Comparison of ENCODE assay signal across 8 cellular contexts in the genomic region with DNA sequence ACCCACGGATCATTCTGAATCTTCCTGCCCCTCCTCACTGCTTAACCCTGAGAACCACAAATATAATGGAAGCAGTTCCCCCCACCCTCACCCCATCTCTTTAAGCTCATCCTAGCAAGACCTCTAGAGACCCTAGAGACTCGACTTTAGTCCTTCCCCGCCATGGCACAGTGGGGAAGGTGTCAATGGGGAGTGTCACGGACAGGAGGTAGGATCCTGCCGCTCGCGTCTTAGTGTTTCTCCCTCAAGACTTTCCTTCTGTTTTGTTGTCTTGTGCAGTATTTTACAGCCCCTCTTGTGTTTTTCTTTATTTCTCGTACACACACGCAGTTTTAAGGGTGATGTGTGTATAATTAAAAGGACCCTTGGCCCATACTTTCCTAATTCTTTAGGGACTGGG. TPM values are rescaled to one million over a fixed set of nuclear protein-coding genes. Genes with fewer than 3 reads are reported as not detected.
A peak's percentile ranks its signal among the peaks of the same experiment; 100 is the strongest.
DNase-seq lines count a peak whose midpoint lies in the region; ATAC-seq and TF ChIP-seq lines count a peak whose summit lies in the region.

No MANE protein-coding gene starts in this region.

- H3K4me1 ChIP-seq in DND-41 (ENCODE audit: insufficient read depth, low read length) (peaks cover 23% of the 10 kb centered on the region), SJCRH30 (0 out of 2 replicates have a peak, but pooled peaks cover 5% of the 10 kb centered on the region), esophagus muscularis mucosa (peaks cover 17 to 37% (median 32%) of the 10 kb centered on the region in 4 donors)

- H3K36me3 ChIP-seq in DND-41 (ENCODE audit: insufficient read depth, low read length) (peaks cover 49% of the 10 kb centered on the region), SJCRH30 (peaks cover 3% of the 10 kb centered on the region; the same call in 1 of the 2 replicates), esophagus muscularis mucosa (peaks cover 11 to 58% (median 47%) of the 10 kb centered on the region in 4 donors)

- no peak for ATAC-seq in DND-41 (ENCODE audit: insufficient read depth, low read depth)

- no peak for TF ChIP-seq EP300 in esophagus muscularis mucosa (IDR thresholded peaks at IDR 0.05)

- H3K4me3 ChIP-seq in DND-41 (ENCODE audit: low read depth in 1 of 2, low read length in 2 of 2) (peak overlapping the region; percentile 59 to 75; a peak in 3 of 4 replicates), SJCRH30 (peak overlapping the region; percentile 75), esophagus muscularis mucosa (peak overlapping the region; percentile 63 to 79 (median 64))

- TF ChIP-seq POLR2A in esophagus muscularis mucosa (IDR thresholded peaks at IDR 0.05; ENCODE audit: low read depth): no peak

- 81% methylated on average over 9 of the region's 9 CpGs for WGBS in esophagus muscularis mucosa

- no peaks in the 10 kb centered on the region for H4K20me1 ChIP-seq in DND-41 (ENCODE audit: insufficient read depth, low read length)

- H3K27ac ChIP-seq in DND-41 (ENCODE audit: low read length): peak overlapping the region; percentile 99
- peak overlapping the region; percentile 95 for H3K27ac ChIP-seq in SJCRH30
- H3K27ac ChIP-seq in esophagus muscularis mucosa (replicated peaks in 1 of 4): peak overlapping the region; percentile 88 to 92 (median 90)

- intact Hi-C loops in esophagus muscularis mucosa (cut with DNase I) (loop anchor here (5.0 kb wide), 1 partner anchor 115 kb away; no protein-coding TSS in a partner anchor), posterior vena cava (cut with DNase I) (no loop called here)

- peak overlapping the region; percentile 88 for H3K4me2 ChIP-seq in DND-41 (ENCODE audit: insufficient read depth, low read length)

- no peaks in the 10 kb centered on the region for H3K9me3 ChIP-seq in DND-41 (ENCODE audit: insufficient read depth, low read length, severe bottlenecking)
- no peaks in the 10 kb centered on the region for H3K9me3 ChIP-seq in SJCRH30 (replicated peaks)
- no peaks in the 10 kb centered on the region for H3K9me3 ChIP-seq in esophagus muscularis mucosa

- no peak for TF ChIP-seq CTCF in DND-41 (IDR thresholded peaks at IDR 0.05; ENCODE audit: borderline replicate concordance, extremely low read depth, low read length, poor library complexity, severe bottlenecking)
- no peak for TF ChIP-seq CTCF in esophagus muscularis mucosa (IDR thresholded peaks at IDR 0.05)

- H3K27me3 ChIP-seq in DND-41 (ENCODE audit: insufficient read depth, low read length, poor library complexity): no peaks in the 10 kb centered on the region
- no peaks in the 10 kb centered on the region for H3K27me3 ChIP-seq in SJCRH30
- no peaks in the 10 kb centered on the region for H3K27me3 ChIP-seq in esophagus muscularis mucosa

- no peak for DNase-seq in DND-41
- no peak for DNase-seq in SJCRH30
- no peak for DNase-seq in esophagus muscularis mucosa (ENCODE audit: extremely low spot score)
- peak; percentile 56 for DNase-seq in posterior vena cava (ENCODE audit: low spot score)
- DNase-seq in KBM-7: no peak
- DNase-seq in foreskin melanocyte: no peak
- no peak for DNase-seq in activated CD4-positive, alpha-beta T cell treated with anti-CD3 and anti-CD28 coated beads, Interleukin-2, amount 50 U/mL, for 1 hour
- DNase-seq in GOT3 (lab: John Stamatoyannopoulos, UW): no peak

- peaks cover 30% of the 10 kb centered on the region for H3K79me2 ChIP-seq in DND-41 (ENCODE audit: insufficient read depth, low read length)

- peak overlapping the region; percentile 78 for H3K9ac ChIP-seq in DND-41 (ENCODE audit: low read depth, low read length)

- H2AFZ ChIP-seq in DND-41 (ENCODE audit: low read depth, low read length): peak overlapping the region; percentile 69

- in situ Hi-C loops in KBM-7 (cut with MboI; ENCODE audit: low pct_unique_long_range_greater_than_20kb, low sequenced_read_pairs): no loop called here

RNA-seq across cellular contexts. Expression of gene PMF1, which starts 0.7 kb away (rescaled TPM):
- total RNA-seq in SJCRH30 (2014; rRNA removed; shearing (Covaris generic)): 59.7 and 63.5 TPM in 2 replicates
- 10 to 100 TPM; 45.0 to 60.4 (median 50.2) TPM for total RNA-seq in esophagus muscularis mucosa
- 10 to 100 TPM; 31.8 to 34.6 TPM for total RNA-seq in posterior vena cava

RNA-seq across cellular contexts. Expression of gene SLC25A44, which starts 18.2 kb away (rescaled TPM):
- total RNA-seq in SJCRH30 (2014; rRNA removed; shearing (Covaris generic)): 12.3 and 12.9 TPM in 2 replicates
- total RNA-seq in esophagus muscularis mucosa (10 to 100 TPM in 3 of 4 donors, 1 to 10 TPM in 1; 8.3 to 18.2 (median 15.0) TPM), posterior vena cava (10 to 100 TPM; 16.1 to 21.2 TPM)

RNA-seq across cellular contexts. Expression of gene BGLAP, which starts 29.9 kb away (rescaled TPM):
- 0.18 and 0.38 TPM in 2 replicates for total RNA-seq in SJCRH30 (2014; rRNA removed; shearing (Covaris generic))
- total RNA-seq in esophagus muscularis mucosa (1 to 10 TPM in 1 of 4 donors, not detected in 3; 2.4 TPM), posterior vena cava (under 1 TPM in 1 of 2 donors, not detected in 1; 0.71 TPM)

RNA-seq across cellular contexts. Expression of gene PAQR6, which starts 35.7 kb away (rescaled TPM):
- 1.2 and 1.7 TPM in 2 replicates for total RNA-seq in SJCRH30 (2014; rRNA removed; shearing (Covaris generic))
- total RNA-seq in esophagus muscularis mucosa (1 to 10 TPM; 2.2 to 2.9 (median 2.7) TPM), posterior vena cava (1 to 10 TPM in 1 of 2 donors, under 1 TPM in 1; 0.43 to 1.9 TPM)

RNA-seq across cellular contexts. Expression of gene SEMA4A, which starts 58.7 kb away (rescaled TPM):
- total RNA-seq in SJCRH30 (2014; rRNA removed; shearing (Covaris generic)): 1.2 and 2.1 TPM in 2 replicates
- 1 to 10 TPM; 1.7 to 4.1 (median 2.6) TPM for total RNA-seq in esophagus muscularis mucosa
- total RNA-seq in posterior vena cava: 1 to 10 TPM; 5.8 to 8.0 TPM
